Comparison of ENCODE assay signal across 18 cellular contexts in genomic region chr6:52253494-52253893, GRCh38. TPM values are rescaled to one million over a fixed set of nuclear protein-coding genes. Genes with fewer than 3 reads are reported as not detected.
A peak's percentile ranks its signal among the peaks of the same experiment; 100 is the strongest.
DNase-seq lines count a peak whose midpoint lies in the region; ATAC-seq and TF ChIP-seq lines count a peak whose summit lies in the region.
"Had no signal": no experiment of that assay in that cellular context is flagged by ENCODE, and none has a peak within 500 bp of the region (broad histone marks: within the 10 kb centered on the region; RNA-seq: fewer than 3 reads in every experiment).

No MANE protein-coding gene starts in this region.

- H3K36me3 ChIP-seq in SK-N-SH (replicated peaks in 1 of 2; ENCODE audit: control insufficient read depth in 1 of 2, insufficient read depth in 2 of 2, low read length in 1 of 2) (no peaks in the 10 kb centered on the region), MG63 (no peaks in the 10 kb centered on the region)
- H3K36me3 ChIP-seq: cardiac muscle cell, lower lobe of right lung had no signal

- H3K4me2 ChIP-seq in SK-N-SH: no peak overlapping the region

- H3K9me3 ChIP-seq in SK-N-SH (no peaks in the 10 kb centered on the region), MG63 (no peaks in the 10 kb centered on the region)
- H3K9me3 ChIP-seq: lower lobe of right lung had no signal

- H3K36me3 Mint-ChIP-seq in activated naive CD8-positive, alpha-beta T cell treated with anti-CD3 and anti-CD28 coated beads, Interleukin-2, amount 50 U/mL, for 24 hours (ENCODE audit: low read depth): no peaks in the 10 kb centered on the region

- no peak for TF ChIP-seq CTCF in SK-N-SH (IDR thresholded peaks at IDR 0.05)

- H3K27me3 ChIP-seq in SK-N-SH (ENCODE audit: insufficient read depth): peaks cover 49% of the 10 kb centered on the region; the same call in 1 of the 2 replicates
- H3K27me3 ChIP-seq in MG63: peaks cover 62% of the 10 kb centered on the region
- H3K27me3 ChIP-seq: cardiac muscle cell had no signal

- TF ChIP-seq RAD21 in SK-N-SH (IDR thresholded peaks at IDR 0.05; ENCODE audit: low read length): no peak

- DNase-seq in SK-N-SH (no peak), MG63 (peak; percentile 82), COLO668 (lab: John Stamatoyannopoulos, UW; ENCODE audit: unreplicated experiment) (no peak), NCI-H1417 (lab: John Stamatoyannopoulos, UW) (no peak)
- peak; percentile 55 for DNase-seq in activated naive CD8-positive, alpha-beta T cell treated with anti-CD3 and anti-CD28 coated beads, Interleukin-2, amount 50 U/mL, for 24 hours
- DNase-seq in stimulated activated CD4-positive, alpha-beta T cell treated with anti-CD3 and anti-CD28 coated beads, Interleukin-4, amount 100 ng/mL, for 1 hour: peak; percentile 27
- DNase-seq: DMS53, hypothalamus, lower lobe of right lung, NCI-H187 treated with DMSO at 0.1 percent for 48 hours, SHP77 treated with DMSO at 0.1 percent for 48 hours had no signal

- no peaks in the 10 kb centered on the region for H3K9me3 Mint-ChIP-seq in activated naive CD8-positive, alpha-beta T cell treated with anti-CD3 and anti-CD28 coated beads, Interleukin-2, amount 50 U/mL, for 24 hours
- H3K9me3 Mint-ChIP-seq: activated T-helper 2 cell treated with anti-CD3 and anti-CD28 coated beads, Interferon-gamma antibody, Interleukin-2, Interleukin-4, amounts not matched to agents 10 μg/mL and 5 μg/mL and 100 μg/mL, durations not matched to agents 14 hours and 24 hours and 36 hours had no signal

- 7% methylated on average over 7 of the region's 9 CpGs for WGBS in SK-N-SH (ENCODE audit: low lambda C conversion rate)

- H3K9me2 ChIP-seq in SK-N-SH: no peaks in the 10 kb centered on the region

- no peak overlapping the region for H3K4me3 Mint-ChIP-seq in activated naive CD8-positive, alpha-beta T cell treated with anti-CD3 and anti-CD28 coated beads, Interleukin-2, amount 50 U/mL, for 24 hours

- no peaks in the 10 kb centered on the region for H3F3A ChIP-seq in SK-N-SH (replicated peaks; ENCODE audit: insufficient read depth)

- peaks cover 44% of the 10 kb centered on the region for H3K4me1 Mint-ChIP-seq in activated naive CD8-positive, alpha-beta T cell treated with anti-CD3 and anti-CD28 coated beads, Interleukin-2, amount 50 U/mL, for 24 hours

- H3K27me3 Mint-ChIP-seq in activated naive CD8-positive, alpha-beta T cell treated with anti-CD3 and anti-CD28 coated beads, Interleukin-2, amount 50 U/mL, for 24 hours: peaks cover 41% of the 10 kb centered on the region

- H3K79me2 ChIP-seq in SK-N-SH (ENCODE audit: insufficient read depth): no peaks in the 10 kb centered on the region

- no peak for TF ChIP-seq EP300 in SK-N-SH (IDR thresholded peaks at IDR 0.05; ENCODE audit: borderline replicate concordance in 1 of 2, low read depth in 1 of 2, low read length in 1 of 2)

- H4K20me1 ChIP-seq in SK-N-SH (ENCODE audit: insufficient read depth): no peaks in the 10 kb centered on the region

- ATAC-seq in SK-N-SH treated with all-trans-retinoic acid at 6 μM for 48 hours (peak; percentile 44; the same call in 1 of the 3 replicates), HG02642 (IDR thresholded peaks at IDR 0.05; ENCODE audit: poor library complexity, unreplicated experiment) (no peak)
- peak; percentile 64 for ATAC-seq in activated naive CD8-positive, alpha-beta T cell treated with anti-CD3 and anti-CD28 coated beads, Interleukin-2, amount 50 U/mL, for 24 hours
- ATAC-seq: K562, lower lobe of right lung had no signal

- peak overlapping the region; percentile 4 for H3K27ac Mint-ChIP-seq in activated naive CD8-positive, alpha-beta T cell treated with anti-CD3 and anti-CD28 coated beads, Interleukin-2, amount 50 U/mL, for 24 hours
- H3K27ac Mint-ChIP-seq: activated T-helper 2 cell treated with anti-CD3 and anti-CD28 coated beads, Interferon-gamma antibody, Interleukin-2, Interleukin-4, amounts not matched to agents 10 μg/mL and 5 μg/mL and 100 μg/mL, durations not matched to agents 14 hours and 24 hours and 36 hours had no signal

- H2AFZ ChIP-seq in SK-N-SH (ENCODE audit: low read depth): no peak overlapping the region

- no peak overlapping the region for H3K9ac ChIP-seq in SK-N-SH

- no peaks in the 10 kb centered on the region; a peak in 1 of 4 replicates for H3K4me1 ChIP-seq in SK-N-SH (ENCODE audit: control insufficient read depth in 1 of 2, insufficient read depth in 2 of 2, low read depth in 1 of 2, low read length in 1 of 2)
- H3K4me1 ChIP-seq: lower lobe of right lung had no signal

- CTCF ChIA-PET in SK-N-SH (lab: Yijun Ruan, JAX): interaction anchor here (0.9 to 4.6 kb wide), 2 partner anchors 10 to 19 kb away, joined by 4 to 36 read pairs; no protein-coding TSS in a partner anchor

- no peak overlapping the region for H3K27ac ChIP-seq in SK-N-SH (ENCODE audit: low read depth in 2 of 2, low read length in 1 of 2)
- H3K27ac ChIP-seq: cardiac muscle cell, lower lobe of right lung had no signal

- no peak overlapping the region for H3K4me3 ChIP-seq in SK-N-SH (ENCODE audit: low read depth in 2 of 2, low read length in 1 of 2)
- no peak overlapping the region for H3K4me3 ChIP-seq in MG63
- H3K4me3 ChIP-seq: cardiac muscle cell, K562, lower lobe of right lung had no signal

- POLR2A ChIA-PET in SK-N-SH (lab: Yijun Ruan, JAX): no interaction called here

TF ChIP-seq in SK-N-SH treated with all-trans-retinoic acid at 6 μM for 48 hours, 23 proteins besides CTCF, POLR2A, EP300 and RAD21 (continues in another document):
- no peak for TF ChIP-seq TSHZ2 (CRISPR knock-in tag; IDR thresholded peaks at IDR 0.05)
- TF ChIP-seq PPARA (CRISPR knock-in tag; IDR thresholded peaks at IDR 0.05; ENCODE audit: borderline replicate concordance): no peak
- TF ChIP-seq ZNF8 (CRISPR knock-in tag; IDR thresholded peaks at IDR 0.05): no peak
- TF ChIP-seq ZFP3 (CRISPR knock-in tag; IDR thresholded peaks at IDR 0.05): no peak

TF ChIP-seq in SK-N-SH, 30 proteins besides CTCF, POLR2A, EP300 and RAD21 (continues in another document):
- TF ChIP-seq MAX (IDR thresholded peaks at IDR 0.05; ENCODE audit: low read depth) (no peak), GABPA (IDR thresholded peaks at IDR 0.05; ENCODE audit: low read depth) (no peak), ELF1 (IDR thresholded peaks at IDR 0.05) (no peak), SMC3 (IDR thresholded peaks at IDR 0.05; ENCODE audit: low read depth, low read length) (no peak), GATA2 (CRISPR knock-in tag; IDR thresholded peaks at IDR 0.05) (no peak), JUND (IDR thresholded peaks at IDR 0.05) (no peak), USF2 (IDR thresholded peaks at IDR 0.05; ENCODE audit: borderline replicate concordance, low read depth, low read length) (no peak)
- TF ChIP-seq, protein P1, sequence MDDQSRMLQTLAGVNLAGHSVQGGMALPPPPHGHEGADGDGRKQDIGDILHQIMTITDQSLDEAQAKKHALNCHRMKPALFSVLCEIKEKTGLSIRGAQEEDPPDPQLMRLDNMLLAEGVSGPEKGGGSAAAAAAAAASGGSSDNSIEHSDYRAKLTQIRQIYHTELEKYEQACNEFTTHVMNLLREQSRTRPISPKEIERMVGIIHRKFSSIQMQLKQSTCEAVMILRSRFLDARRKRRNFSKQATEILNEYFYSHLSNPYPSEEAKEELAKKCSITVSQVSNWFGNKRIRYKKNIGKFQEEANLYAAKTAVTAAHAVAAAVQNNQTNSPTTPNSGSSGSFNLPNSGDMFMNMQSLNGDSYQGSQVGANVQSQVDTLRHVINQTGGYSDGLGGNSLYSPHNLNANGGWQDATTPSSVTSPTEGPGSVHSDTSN (IDR thresholded peaks at IDR 0.05): no peak
- TF ChIP-seq, protein P2, sequence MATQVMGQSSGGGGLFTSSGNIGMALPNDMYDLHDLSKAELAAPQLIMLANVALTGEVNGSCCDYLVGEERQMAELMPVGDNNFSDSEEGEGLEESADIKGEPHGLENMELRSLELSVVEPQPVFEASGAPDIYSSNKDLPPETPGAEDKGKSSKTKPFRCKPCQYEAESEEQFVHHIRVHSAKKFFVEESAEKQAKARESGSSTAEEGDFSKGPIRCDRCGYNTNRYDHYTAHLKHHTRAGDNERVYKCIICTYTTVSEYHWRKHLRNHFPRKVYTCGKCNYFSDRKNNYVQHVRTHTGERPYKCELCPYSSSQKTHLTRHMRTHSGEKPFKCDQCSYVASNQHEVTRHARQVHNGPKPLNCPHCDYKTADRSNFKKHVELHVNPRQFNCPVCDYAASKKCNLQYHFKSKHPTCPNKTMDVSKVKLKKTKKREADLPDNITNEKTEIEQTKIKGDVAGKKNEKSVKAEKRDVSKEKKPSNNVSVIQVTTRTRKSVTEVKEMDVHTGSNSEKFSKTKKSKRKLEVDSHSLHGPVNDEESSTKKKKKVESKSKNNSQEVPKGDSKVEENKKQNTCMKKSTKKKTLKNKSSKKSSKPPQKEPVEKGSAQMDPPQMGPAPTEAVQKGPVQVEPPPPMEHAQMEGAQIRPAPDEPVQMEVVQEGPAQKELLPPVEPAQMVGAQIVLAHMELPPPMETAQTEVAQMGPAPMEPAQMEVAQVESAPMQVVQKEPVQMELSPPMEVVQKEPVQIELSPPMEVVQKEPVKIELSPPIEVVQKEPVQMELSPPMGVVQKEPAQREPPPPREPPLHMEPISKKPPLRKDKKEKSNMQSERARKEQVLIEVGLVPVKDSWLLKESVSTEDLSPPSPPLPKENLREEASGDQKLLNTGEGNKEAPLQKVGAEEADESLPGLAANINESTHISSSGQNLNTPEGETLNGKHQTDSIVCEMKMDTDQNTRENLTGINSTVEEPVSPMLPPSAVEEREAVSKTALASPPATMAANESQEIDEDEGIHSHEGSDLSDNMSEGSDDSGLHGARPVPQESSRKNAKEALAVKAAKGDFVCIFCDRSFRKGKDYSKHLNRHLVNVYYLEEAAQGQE (IDR thresholded peaks at IDR 0.05; ENCODE audit: low read depth, low read length): no peak

RNA-seq across cellular contexts. Expression of gene IL17F, which starts 9.2 kb away (rescaled TPM):
- polyA plus RNA-seq in SK-N-SH (2012; rRNA removed): not detected in 2 replicates
- not detected in 2 replicates for polyA plus RNA-seq in SK-N-SH (2012; cell fraction: cytosol; rRNA removed)
- polyA plus RNA-seq in SK-N-SH (2012; cell fraction: nucleus; rRNA removed): not detected in 2 replicates
- total RNA-seq in MG63 (2014; rRNA removed; shearing (Covaris generic); ENCODE audit: low replicate concordance): not detected in 2 replicates
- total RNA-seq: activated T-helper 2 cell treated with anti-CD3 and anti-CD28 coated beads, Interferon-gamma antibody, Interleukin-2, Interleukin-4, amounts not matched to agents 10 μg/mL and 5 μg/mL and 100 μg/mL, durations not matched to agents 14 hours and 24 hours and 36 hours; cardiac muscle cell; K562; lower lobe of right lung; urinary bladder had no signal
- polyA plus RNA-seq: cardiac muscle cell, K562, neural cell, urinary bladder had no signal

RNA-seq across cellular contexts. Expression of gene MCM3, which starts 31.0 kb away (rescaled TPM):
- 62.4 and 71.4 TPM in 2 replicates for polyA plus RNA-seq in SK-N-SH (2012; rRNA removed)
- 57.2 and 65.0 TPM in 2 replicates for polyA plus RNA-seq in SK-N-SH (2012; cell fraction: cytosol; rRNA removed)
- 65.2 and 85.5 TPM in 2 replicates for polyA plus RNA-seq in SK-N-SH (2012; cell fraction: nucleus; rRNA removed)
- total RNA-seq in MG63 (2014; rRNA removed; shearing (Covaris generic); ENCODE audit: low replicate concordance): 1,027 and 1,090 TPM in 2 replicates

Comparison
In these comparisons a context has a peak if more than half of its experiments do, and no peak if none do; other contexts are left out.
1. DNase-seq: peak in MG63 (single experiment), activated naive CD8-positive, alpha-beta T cell treated with anti-CD3 and anti-CD28 coated beads, Interleukin-2, amount 50 U/mL, for 24 hours (single experiment) and stimulated activated CD4-positive, alpha-beta T cell treated with anti-CD3 and anti-CD28 coated beads, Interleukin-4, amount 100 ng/mL, for 1 hour (single experiment); none in SK-N-SH (single experiment), COLO668 (single experiment) and NCI-H1417 (0 of 3).